Comparison of ENCODE assay signal across 14 cellular contexts in genomic region chrX:51851507-51852085, GRCh38. TPM values are rescaled to one million over a fixed set of nuclear protein-coding genes. Genes with fewer than 3 reads are reported as not detected.
DNase-seq lines count a peak whose midpoint lies in the region; ATAC-seq and TF ChIP-seq lines count a peak whose summit lies in the region.
"Had no signal": no experiment of that assay in that cellular context is flagged by ENCODE, and none has a peak within 500 bp of the region (broad histone marks: within the 10 kb centered on the region; RNA-seq: fewer than 3 reads in every experiment).

No MANE protein-coding gene starts in this region.

- peak overlapping the region; percentile 18 for H3K4me2 ChIP-seq in hepatocyte

- no peaks in the 10 kb centered on the region for H3K27me3 ChIP-seq in hepatocyte

- CTCF ChIA-PET in activated CD8-positive, alpha-beta memory T cell treated with anti-CD3 and anti-CD28 coated beads, Interleukin-2, amount 10 ng/mL, durations not matched to agents 7 days and 5 days (lab: Charles Lee), result no interaction called here

- no peak overlapping the region for H3K27ac ChIP-seq in hepatocyte

- H3K36me3 Mint-ChIP-seq in activated CD8-positive, alpha-beta memory T cell treated with anti-CD3 and anti-CD28 coated beads, Interleukin-2, amount 10 ng/mL, durations not matched to agents 7 days and 5 days, result peaks cover 42% of the 10 kb centered on the region

- H3K27me3 Mint-ChIP-seq in activated CD8-positive, alpha-beta memory T cell treated with anti-CD3 and anti-CD28 coated beads, Interleukin-2, amount 10 ng/mL, durations not matched to agents 7 days and 5 days, result no peaks in the 10 kb centered on the region
- H3K27me3 Mint-ChIP-seq: IgD-negative memory B cell had no signal

- H3K9me3 Mint-ChIP-seq in activated CD8-positive, alpha-beta memory T cell treated with anti-CD3 and anti-CD28 coated beads, Interleukin-2, amount 10 ng/mL, durations not matched to agents 7 days and 5 days (ENCODE audit: low read depth), result peaks cover 6% of the 10 kb centered on the region

- no peak overlapping the region for H2AFZ ChIP-seq in hepatocyte

- no peaks in the 10 kb centered on the region for H3K9me3 ChIP-seq in hepatocyte (ENCODE audit: low read depth)
- H3K9me3 ChIP-seq: mucosa of descending colon had no signal

- no peak overlapping the region for H3K4me3 Mint-ChIP-seq in activated CD8-positive, alpha-beta memory T cell treated with anti-CD3 and anti-CD28 coated beads, Interleukin-2, amount 10 ng/mL, durations not matched to agents 7 days and 5 days
- H3K4me3 Mint-ChIP-seq: IgD-negative memory B cell had no signal

- H3K4me1 ChIP-seq in hepatocyte (ENCODE audit: insufficient read depth), result no peaks in the 10 kb centered on the region

- H3K9me2 ChIP-seq in hepatocyte (replicated peaks; ENCODE audit: insufficient read depth), result no peaks in the 10 kb centered on the region

- H3K4me3 ChIP-seq in hepatocyte, result no peak overlapping the region
- H3K4me3 ChIP-seq: mucosa of descending colon had no signal

- TF ChIP-seq CTCF in hepatocyte (IDR thresholded peaks at IDR 0.05; ENCODE audit: poor library complexity) (no peak), GM20000 (IDR thresholded peaks at IDR 0.05; ENCODE audit: extremely low read depth, missing control alignments) (no peak)

- peak; percentile 55 for ATAC-seq in GM18867 (IDR thresholded peaks at IDR 0.05; ENCODE audit: unreplicated experiment)
- ATAC-seq in GM21786 (IDR thresholded peaks at IDR 0.05; ENCODE audit: unreplicated experiment), result peak; percentile 70
- ATAC-seq in GM21515 (IDR thresholded peaks at IDR 0.05; ENCODE audit: unreplicated experiment), result no peak
- ATAC-seq in activated CD8-positive, alpha-beta memory T cell treated with anti-CD3 and anti-CD28 coated beads, Interleukin-2, amount 10 ng/mL, durations not matched to agents 7 days and 5 days, result no peak
- ATAC-seq: mucosa of descending colon had no signal

- peaks cover 4% of the 10 kb centered on the region for H4K20me1 ChIP-seq in hepatocyte (ENCODE audit: insufficient read depth, poor library complexity, severe bottlenecking)

- peak; percentile 14 for DNase-seq in HT1080 (ENCODE audit: low read depth)
- no peak for DNase-seq in hepatocyte (ENCODE audit: low spot score)
- no peak for DNase-seq in GM20000 (ENCODE audit: low spot score)
- DNase-seq in activated CD8-positive, alpha-beta memory T cell treated with anti-CD3 and anti-CD28 coated beads, Interleukin-2, amount 10 ng/mL, durations not matched to agents 7 days and 5 days, result no peak
- DNase-seq in DMS79 treated with DMSO at 0.1 percent for 48 hours (lab: John Stamatoyannopoulos, UW), result no peak
- DNase-seq: activated CD4-positive, alpha-beta T cell treated with anti-CD3 and anti-CD28 coated beads for 4 hours; activated effector memory CD4-positive, alpha-beta T cell treated with anti-CD3 and anti-CD28 coated beads, Interleukin-2, amount 50 U/mL, for 16 hours; mucosa of descending colon; NCI-H2081 treated with DMSO at 0.1 percent for 48 hours; stimulated activated CD4-positive, alpha-beta T cell treated with anti-CD3 and anti-CD28 coated beads, Interleukin-1b, Interleukin-23, amount 100 ng/mL, for 48 hours had no signal

- no peaks in the 10 kb centered on the region for H3K36me3 ChIP-seq in hepatocyte (replicated peaks; ENCODE audit: insufficient read depth, low read depth)

- WGBS in hepatocyte (ENCODE audit: low lambda C conversion rate, missing lambda C conversion rate), result 61% methylated on average over 3 of the region's 3 CpGs

- peaks cover 2% of the 10 kb centered on the region for H3K4me1 Mint-ChIP-seq in activated CD8-positive, alpha-beta memory T cell treated with anti-CD3 and anti-CD28 coated beads, Interleukin-2, amount 10 ng/mL, durations not matched to agents 7 days and 5 days

- peaks cover 38% of the 10 kb centered on the region for H3K79me2 ChIP-seq in hepatocyte

- H3K27ac Mint-ChIP-seq in activated CD8-positive, alpha-beta memory T cell treated with anti-CD3 and anti-CD28 coated beads, Interleukin-2, amount 10 ng/mL, durations not matched to agents 7 days and 5 days, result no peak overlapping the region
- H3K27ac Mint-ChIP-seq: IgD-negative memory B cell had no signal

RNA-seq across cellular contexts. Expression of gene MAGED1, which starts 41.8 kb away (rescaled TPM):
- 39.3 and 57.4 TPM in 2 replicates for total RNA-seq in HT1080 (2014; rRNA removed; shearing (Covaris generic))
- polyA plus RNA-seq in HT1080 (2015; cell fraction: cytosol; rRNA removed), result 87.8 and 96.9 TPM in 2 replicates
- polyA plus RNA-seq in HT1080 (2015; cell fraction: nucleus; rRNA removed), result 250 and 283 TPM in 2 replicates
- 248 and 262 TPM in 2 replicates for total RNA-seq in hepatocyte
- 478 and 533 TPM in 2 replicates for polyA plus RNA-seq in hepatocyte
- total RNA-seq in activated CD8-positive, alpha-beta memory T cell treated with anti-CD3 and anti-CD28 coated beads, Interleukin-2, amount 10 ng/mL, durations not matched to agents 7 days and 5 days, result 10 to 100 TPM; 30.3 to 33.4 TPM

Comparison
In these comparisons a context has a peak if more than half of its experiments do, and no peak if none do; other contexts are left out.
1. ATAC-seq: peak in GM18867 (single experiment) and GM21786 (single experiment); none in GM21515 (single experiment) and activated CD8-positive, alpha-beta memory T cell treated with anti-CD3 and anti-CD28 coated beads, Interleukin-2, amount 10 ng/mL, durations not matched to agents 7 days and 5 days (single experiment).